Comparison of ENCODE assay signal across 9 cellular contexts in the genomic region with DNA sequence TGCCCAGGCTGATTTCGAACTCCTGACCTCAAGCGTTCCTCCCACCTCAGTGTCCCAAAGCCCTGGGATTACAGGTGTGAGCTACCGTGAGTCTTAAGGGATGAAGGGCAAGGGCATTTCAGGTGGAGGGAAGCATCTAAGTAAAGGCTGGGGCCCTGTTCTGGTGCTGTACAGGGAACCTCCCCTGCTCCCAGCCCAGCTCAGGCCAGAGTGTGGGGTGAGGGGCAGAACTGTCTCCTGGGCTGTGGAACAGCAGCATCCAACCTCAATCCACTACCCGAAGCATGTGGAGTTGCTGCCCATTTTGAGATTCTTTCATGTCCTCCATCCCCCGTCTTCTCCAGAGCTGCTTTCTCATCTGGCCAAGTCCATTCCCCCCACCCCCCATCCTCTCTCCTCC.
"Had no signal": no experiment of that assay in that cellular context is flagged by ENCODE, and none has a peak within 500 bp of the region (broad histone marks: within the 10 kb centered on the region; RNA-seq: fewer than 3 reads in every experiment).

No MANE protein-coding gene starts in this region.

- H3K27ac Mint-ChIP-seq: activated naive CD4-positive, alpha-beta T cell treated with anti-CD3 and anti-CD28 coated beads, Interleukin-2, amount 10 ng/mL, durations not matched to agents 7 days and 5 days had no signal

- H3K4me3 Mint-ChIP-seq: activated naive CD4-positive, alpha-beta T cell treated with anti-CD3 and anti-CD28 coated beads, Interleukin-2, amount 10 ng/mL, durations not matched to agents 7 days and 5 days; nephron had no signal

- H3K36me3 Mint-ChIP-seq: activated naive CD4-positive, alpha-beta T cell treated with anti-CD3 and anti-CD28 coated beads, Interleukin-2, amount 10 ng/mL, durations not matched to agents 7 days and 5 days had no signal

- H3K9me3 Mint-ChIP-seq: activated naive CD4-positive, alpha-beta T cell treated with anti-CD3 and anti-CD28 coated beads, Interleukin-2, amount 10 ng/mL, durations not matched to agents 7 days and 5 days; nephron had no signal

- H3K27me3 ChIP-seq: upper lobe of left lung had no signal

- H3K9me3 ChIP-seq: upper lobe of left lung had no signal

- H3K36me3 ChIP-seq: upper lobe of left lung had no signal

- DNase-seq: activated naive CD4-positive, alpha-beta T cell treated with anti-CD3 and anti-CD28 coated beads, Interleukin-2, amount 10 ng/mL, durations not matched to agents 7 days and 5 days; activated T-cell treated with anti-CD3 and anti-CD28 coated beads for 4 hours; erythroblast; nucleus accumbens; stimulated activated naive CD4-positive, alpha-beta T cell treated with Interleukin-2 at 50 U/mL for 16 hours; T-helper 2 cell; upper lobe of left lung had no signal

- ATAC-seq: activated CD4-positive, CD25-positive, alpha-beta regulatory T cell treated with anti-CD3 and anti-CD28 coated beads, Interleukin-2, amount 50 U/mL, for 24 hours had no signal

- H3K4me3 ChIP-seq: upper lobe of left lung had no signal

- H3K27me3 Mint-ChIP-seq: activated naive CD4-positive, alpha-beta T cell treated with anti-CD3 and anti-CD28 coated beads, Interleukin-2, amount 10 ng/mL, durations not matched to agents 7 days and 5 days had no signal
